In genomic region chr4:162610116-162610515, GRCh38 we compare ENCODE assay signal across 25 cellular contexts.
"Had no signal": no experiment of that assay in that cellular context is flagged by ENCODE, and none has a peak within 500 bp of the region (broad histone marks: within the 10 kb centered on the region; RNA-seq: fewer than 3 reads in every experiment).

No MANE protein-coding gene starts in this region.

- H3K27ac Mint-ChIP-seq: activated CD4-positive, alpha-beta memory T cell treated with anti-CD3 and anti-CD28 coated beads, Interleukin-2, amount 10 ng/mL, durations not matched to agents 7 days and 5 days; activated naive CD4-positive, alpha-beta T cell treated with anti-CD3 and anti-CD28 coated beads for 36 hours; activated naive CD8-positive, alpha-beta T cell; activated T-helper 17 cell treated with anti-CD3 and anti-CD28 coated beads, Interleukin-2, amount 50 U/mL, for 72 hours; T-helper 17 cell had no signal

- H3K4me1 Mint-ChIP-seq: activated CD4-positive, alpha-beta memory T cell treated with anti-CD3 and anti-CD28 coated beads, Interleukin-2, amount 10 ng/mL, durations not matched to agents 7 days and 5 days; activated T-helper 17 cell treated with anti-CD3 and anti-CD28 coated beads, Interleukin-2, amount 50 U/mL, for 72 hours; T-helper 17 cell had no signal

- ATAC-seq: activated T-helper 17 cell treated with anti-CD3 and anti-CD28 coated beads, Interleukin-2, amount 50 U/mL, for 72 hours; PC-3; T-helper 17 cell had no signal

- H3K36me3 Mint-ChIP-seq: activated naive CD8-positive, alpha-beta T cell had no signal

- H3K36me3 ChIP-seq: breast epithelium, MG63 had no signal

- H3K27me3 ChIP-seq: breast epithelium, MG63 had no signal

- H3K9me3 ChIP-seq: breast epithelium, MG63 had no signal

- H3K4me3 ChIP-seq: breast epithelium, MG63 had no signal

- H3K4me1 ChIP-seq: breast epithelium had no signal

- H3K9me3 Mint-ChIP-seq: activated CD4-positive, alpha-beta memory T cell treated with anti-CD3 and anti-CD28 coated beads, Interleukin-2, amount 10 ng/mL, durations not matched to agents 7 days and 5 days; activated naive CD4-positive, alpha-beta T cell treated with anti-CD3 and anti-CD28 coated beads for 36 hours; activated T-helper 17 cell treated with anti-CD3 and anti-CD28 coated beads, Interleukin-2, amount 50 U/mL, for 72 hours had no signal

- H3K27ac ChIP-seq: breast epithelium had no signal

- DNase-seq: activated CD4-positive, alpha-beta memory T cell treated with anti-CD3 and anti-CD28 coated beads, Interleukin-2, amount 10 ng/mL, durations not matched to agents 7 days and 5 days; activated CD4-positive, alpha-beta T cell treated with anti-CD3 and anti-CD28 coated beads, Interleukin-2, amount 50 U/mL, for 1 hour; activated CD4-positive, CD25-positive, alpha-beta regulatory T cell; activated gamma-delta T cell; activated naive CD4-positive, alpha-beta T cell treated with anti-CD3 and anti-CD28 coated beads for 36 hours; activated T-cell treated with anti-CD3 and anti-CD28 coated beads for 4 hours; activated T-cell treated with anti-CD3 and anti-CD28 coated beads, Interleukin-2, amount 50 U/mL, for 48 hours; caudate nucleus; MG63; MV-4-11; NCI-H1092 treated with DMSO at 0.1 percent for 48 hours; NCI-H1417 treated with DMSO at 0.1 percent for 48 hours; NCI-H1694; NCI-H2029; NCI-H2107; NCI-H2171 treated with DMSO at 0.1 percent for 48 hours; NCI-H226; NCI-H69; PC-3; SHP77 treated with DMSO at 0.1 percent for 48 hours; T-helper 17 cell; T-helper 9 cell had no signal

- H3K27me3 Mint-ChIP-seq: activated CD4-positive, alpha-beta memory T cell treated with anti-CD3 and anti-CD28 coated beads, Interleukin-2, amount 10 ng/mL, durations not matched to agents 7 days and 5 days; activated naive CD8-positive, alpha-beta T cell; activated T-helper 17 cell treated with anti-CD3 and anti-CD28 coated beads, Interleukin-2, amount 50 U/mL, for 72 hours; T-helper 17 cell had no signal

- H3K4me3 Mint-ChIP-seq: activated CD4-positive, alpha-beta memory T cell treated with anti-CD3 and anti-CD28 coated beads, Interleukin-2, amount 10 ng/mL, durations not matched to agents 7 days and 5 days; activated naive CD4-positive, alpha-beta T cell treated with anti-CD3 and anti-CD28 coated beads for 36 hours; activated naive CD8-positive, alpha-beta T cell; activated T-helper 17 cell treated with anti-CD3 and anti-CD28 coated beads, Interleukin-2, amount 50 U/mL, for 72 hours; T-helper 17 cell had no signal
